Comparison of ENCODE assay signal across 1 cellular context in the genomic region with DNA sequence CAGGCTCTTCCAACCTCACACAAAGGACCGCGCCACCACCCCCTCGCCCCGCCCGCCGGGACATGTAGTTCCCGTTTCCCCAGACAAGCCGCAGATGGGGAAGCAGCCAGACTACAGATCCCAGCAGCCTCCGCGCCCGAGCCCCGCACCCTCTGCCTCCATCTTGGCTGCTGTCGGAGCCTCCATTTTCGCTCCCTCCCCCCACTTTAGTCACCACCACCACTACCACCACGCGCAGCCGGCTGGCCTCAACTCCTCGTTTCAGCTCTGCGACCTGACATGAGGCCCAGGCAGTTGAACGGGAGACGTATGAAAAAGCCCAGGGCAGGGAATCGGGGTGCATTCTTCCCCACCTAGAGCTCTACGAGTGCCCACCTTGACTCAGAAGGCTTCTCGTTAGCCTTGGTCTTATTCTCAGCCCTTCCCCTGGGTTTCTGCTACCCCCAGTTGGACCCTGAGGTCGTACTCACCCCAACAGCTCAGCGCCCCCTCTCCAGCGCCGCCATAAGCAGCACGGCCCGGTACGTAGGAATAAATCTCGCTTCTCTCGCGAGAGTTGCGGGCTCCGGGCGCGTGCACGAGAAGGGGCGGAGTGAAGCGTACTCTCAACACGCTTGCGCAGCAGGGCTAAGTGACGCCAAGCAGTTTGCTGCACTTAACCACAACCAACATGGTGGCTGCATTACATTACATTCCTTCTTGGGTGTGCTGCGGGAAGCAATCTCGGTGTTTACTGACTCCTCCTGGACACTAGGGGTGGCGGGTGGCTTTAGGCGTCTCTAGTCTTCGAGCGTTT.
TF ChIP-seq lines count a peak whose summit lies in the region.

A gene (minus strand): TSS at position 530 of the 796 bp plus-strand sequence. CDS start 18,094 bp downstream, outside the sequence.

TF ChIP-seq in GM12878, 131 proteins besides CTCF, POLR2A, EP300 and RAD21 (continued from another document and continues in another):
- no peak; the same call in 1 of the 2 replicates for TF ChIP-seq IRF4 (IDR thresholded peaks at IDR 0.05; ENCODE audit: low read depth, low read length)
- TF ChIP-seq ZNF274 (IDR thresholded peaks at IDR 0.05; ENCODE audit: insufficient read depth, insufficient read length): no peak
- 0 out of 4 replicates have a peak, but pooled peaks of 1 of the 2 experiments have one; percentile 16 for TF ChIP-seq SRF (IDR thresholded peaks at IDR 0.05; ENCODE audit: low read depth in 2 of 2, low read length in 2 of 2)
- TF ChIP-seq SMARCA5 (IDR thresholded peaks at IDR 0.05): peak; percentile 24; the same call in 1 of the 2 replicates
- TF ChIP-seq, protein P1, sequence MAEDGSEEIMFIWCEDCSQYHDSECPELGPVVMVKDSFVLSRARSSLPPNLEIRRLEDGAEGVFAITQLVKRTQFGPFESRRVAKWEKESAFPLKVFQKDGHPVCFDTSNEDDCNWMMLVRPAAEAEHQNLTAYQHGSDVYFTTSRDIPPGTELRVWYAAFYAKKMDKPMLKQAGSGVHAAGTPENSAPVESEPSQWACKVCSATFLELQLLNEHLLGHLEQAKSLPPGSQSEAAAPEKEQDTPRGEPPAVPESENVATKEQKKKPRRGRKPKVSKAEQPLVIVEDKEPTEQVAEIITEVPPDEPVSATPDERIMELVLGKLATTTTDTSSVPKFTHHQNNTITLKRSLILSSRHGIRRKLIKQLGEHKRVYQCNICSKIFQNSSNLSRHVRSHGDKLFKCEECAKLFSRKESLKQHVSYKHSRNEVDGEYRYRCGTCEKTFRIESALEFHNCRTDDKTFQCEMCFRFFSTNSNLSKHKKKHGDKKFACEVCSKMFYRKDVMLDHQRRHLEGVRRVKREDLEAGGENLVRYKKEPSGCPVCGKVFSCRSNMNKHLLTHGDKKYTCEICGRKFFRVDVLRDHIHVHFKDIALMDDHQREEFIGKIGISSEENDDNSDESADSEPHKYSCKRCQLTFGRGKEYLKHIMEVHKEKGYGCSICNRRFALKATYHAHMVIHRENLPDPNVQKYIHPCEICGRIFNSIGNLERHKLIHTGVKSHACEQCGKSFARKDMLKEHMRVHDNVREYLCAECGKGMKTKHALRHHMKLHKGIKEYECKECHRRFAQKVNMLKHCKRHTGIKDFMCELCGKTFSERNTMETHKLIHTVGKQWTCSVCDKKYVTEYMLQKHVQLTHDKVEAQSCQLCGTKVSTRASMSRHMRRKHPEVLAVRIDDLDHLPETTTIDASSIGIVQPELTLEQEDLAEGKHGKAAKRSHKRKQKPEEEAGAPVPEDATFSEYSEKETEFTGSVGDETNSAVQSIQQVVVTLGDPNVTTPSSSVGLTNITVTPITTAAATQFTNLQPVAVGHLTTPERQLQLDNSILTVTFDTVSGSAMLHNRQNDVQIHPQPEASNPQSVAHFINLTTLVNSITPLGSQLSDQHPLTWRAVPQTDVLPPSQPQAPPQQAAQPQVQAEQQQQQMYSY (CRISPR knock-in tag; IDR thresholded peaks at IDR 0.05): no peak
- peak; percentile 85 to 92 for TF ChIP-seq BHLHE40 (IDR thresholded peaks at IDR 0.05; ENCODE audit: borderline replicate concordance in 1 of 2, low read depth in 2 of 2, low read length in 1 of 2)
- TF ChIP-seq HDAC2 (IDR thresholded peaks at IDR 0.05): no peak
- TF ChIP-seq CREM (IDR thresholded peaks at IDR 0.05; ENCODE audit: low read depth): peak; percentile 75
- TF ChIP-seq, protein P2, sequence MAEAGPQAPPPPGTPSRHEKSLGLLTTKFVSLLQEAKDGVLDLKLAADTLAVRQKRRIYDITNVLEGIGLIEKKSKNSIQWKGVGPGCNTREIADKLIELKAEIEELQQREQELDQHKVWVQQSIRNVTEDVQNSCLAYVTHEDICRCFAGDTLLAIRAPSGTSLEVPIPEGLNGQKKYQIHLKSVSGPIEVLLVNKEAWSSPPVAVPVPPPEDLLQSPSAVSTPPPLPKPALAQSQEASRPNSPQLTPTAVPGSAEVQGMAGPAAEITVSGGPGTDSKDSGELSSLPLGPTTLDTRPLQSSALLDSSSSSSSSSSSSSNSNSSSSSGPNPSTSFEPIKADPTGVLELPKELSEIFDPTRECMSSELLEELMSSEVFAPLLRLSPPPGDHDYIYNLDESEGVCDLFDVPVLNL (IDR thresholded peaks at IDR 0.05; ENCODE audit: low read depth, low read length): no peak
- TF ChIP-seq, protein P3, sequence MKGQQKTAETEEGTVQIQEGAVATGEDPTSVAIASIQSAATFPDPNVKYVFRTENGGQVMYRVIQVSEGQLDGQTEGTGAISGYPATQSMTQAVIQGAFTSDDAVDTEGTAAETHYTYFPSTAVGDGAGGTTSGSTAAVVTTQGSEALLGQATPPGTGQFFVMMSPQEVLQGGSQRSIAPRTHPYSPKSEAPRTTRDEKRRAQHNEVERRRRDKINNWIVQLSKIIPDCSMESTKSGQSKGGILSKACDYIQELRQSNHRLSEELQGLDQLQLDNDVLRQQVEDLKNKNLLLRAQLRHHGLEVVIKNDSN (IDR thresholded peaks at IDR 0.05; ENCODE audit: borderline replicate concordance, extremely low read length, insufficient read depth, low read depth, low read length): no peak
- TF ChIP-seq NRF1 (conservative IDR thresholded peaks at IDR 0.05; ENCODE audit: low read depth, low read length): peak; percentile 92
- TF ChIP-seq HDGF (IDR thresholded peaks at IDR 0.05): peak; percentile 65; the same call in 1 of the 2 replicates
- TF ChIP-seq SUZ12 (IDR thresholded peaks at IDR 0.05; ENCODE audit: unreplicated experiment): no peak
- TF ChIP-seq, protein P4, sequence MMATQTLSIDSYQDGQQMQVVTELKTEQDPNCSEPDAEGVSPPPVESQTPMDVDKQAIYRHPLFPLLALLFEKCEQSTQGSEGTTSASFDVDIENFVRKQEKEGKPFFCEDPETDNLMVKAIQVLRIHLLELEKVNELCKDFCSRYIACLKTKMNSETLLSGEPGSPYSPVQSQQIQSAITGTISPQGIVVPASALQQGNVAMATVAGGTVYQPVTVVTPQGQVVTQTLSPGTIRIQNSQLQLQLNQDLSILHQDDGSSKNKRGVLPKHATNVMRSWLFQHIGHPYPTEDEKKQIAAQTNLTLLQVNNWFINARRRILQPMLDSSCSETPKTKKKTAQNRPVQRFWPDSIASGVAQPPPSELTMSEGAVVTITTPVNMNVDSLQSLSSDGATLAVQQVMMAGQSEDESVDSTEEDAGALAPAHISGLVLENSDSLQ (IDR thresholded peaks at IDR 0.05): no peak
- TF ChIP-seq CHD4 (IDR thresholded peaks at IDR 0.05): no peak
- peak; percentile 31; the same call in 1 of the 2 replicates for TF ChIP-seq ZBED1 (IDR thresholded peaks at IDR 0.05; ENCODE audit: borderline replicate concordance)
- TF ChIP-seq, protein P5, sequence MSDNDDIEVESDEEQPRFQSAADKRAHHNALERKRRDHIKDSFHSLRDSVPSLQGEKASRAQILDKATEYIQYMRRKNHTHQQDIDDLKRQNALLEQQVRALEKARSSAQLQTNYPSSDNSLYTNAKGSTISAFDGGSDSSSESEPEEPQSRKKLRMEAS (IDR thresholded peaks at IDR 0.05; ENCODE audit: low read depth, low read length): no peak
- TF ChIP-seq, protein P6, sequence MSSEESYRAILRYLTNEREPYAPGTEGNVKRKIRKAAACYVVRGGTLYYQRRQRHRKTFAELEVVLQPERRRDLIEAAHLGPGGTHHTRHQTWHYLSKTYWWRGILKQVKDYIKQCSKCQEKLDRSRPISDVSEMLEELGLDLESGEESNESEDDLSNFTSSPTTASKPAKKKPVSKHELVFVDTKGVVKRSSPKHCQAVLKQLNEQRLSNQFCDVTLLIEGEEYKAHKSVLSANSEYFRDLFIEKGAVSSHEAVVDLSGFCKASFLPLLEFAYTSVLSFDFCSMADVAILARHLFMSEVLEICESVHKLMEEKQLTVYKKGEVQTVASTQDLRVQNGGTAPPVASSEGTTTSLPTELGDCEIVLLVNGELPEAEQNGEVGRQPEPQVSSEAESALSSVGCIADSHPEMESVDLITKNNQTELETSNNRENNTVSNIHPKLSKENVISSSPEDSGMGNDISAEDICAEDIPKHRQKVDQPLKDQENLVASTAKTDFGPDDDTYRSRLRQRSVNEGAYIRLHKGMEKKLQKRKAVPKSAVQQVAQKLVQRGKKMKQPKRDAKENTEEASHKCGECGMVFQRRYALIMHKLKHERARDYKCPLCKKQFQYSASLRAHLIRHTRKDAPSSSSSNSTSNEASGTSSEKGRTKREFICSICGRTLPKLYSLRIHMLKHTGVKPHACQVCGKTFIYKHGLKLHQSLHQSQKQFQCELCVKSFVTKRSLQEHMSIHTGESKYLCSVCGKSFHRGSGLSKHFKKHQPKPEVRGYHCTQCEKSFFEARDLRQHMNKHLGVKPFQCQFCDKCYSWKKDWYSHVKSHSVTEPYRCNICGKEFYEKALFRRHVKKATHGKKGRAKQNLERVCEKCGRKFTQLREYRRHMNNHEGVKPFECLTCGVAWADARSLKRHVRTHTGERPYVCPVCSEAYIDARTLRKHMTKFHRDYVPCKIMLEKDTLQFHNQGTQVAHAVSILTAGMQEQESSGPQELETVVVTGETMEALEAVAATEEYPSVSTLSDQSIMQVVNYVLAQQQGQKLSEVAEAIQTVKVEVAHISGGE (CRISPR knock-in tag; IDR thresholded peaks at IDR 0.05): no peak
- TF ChIP-seq, protein P7, sequence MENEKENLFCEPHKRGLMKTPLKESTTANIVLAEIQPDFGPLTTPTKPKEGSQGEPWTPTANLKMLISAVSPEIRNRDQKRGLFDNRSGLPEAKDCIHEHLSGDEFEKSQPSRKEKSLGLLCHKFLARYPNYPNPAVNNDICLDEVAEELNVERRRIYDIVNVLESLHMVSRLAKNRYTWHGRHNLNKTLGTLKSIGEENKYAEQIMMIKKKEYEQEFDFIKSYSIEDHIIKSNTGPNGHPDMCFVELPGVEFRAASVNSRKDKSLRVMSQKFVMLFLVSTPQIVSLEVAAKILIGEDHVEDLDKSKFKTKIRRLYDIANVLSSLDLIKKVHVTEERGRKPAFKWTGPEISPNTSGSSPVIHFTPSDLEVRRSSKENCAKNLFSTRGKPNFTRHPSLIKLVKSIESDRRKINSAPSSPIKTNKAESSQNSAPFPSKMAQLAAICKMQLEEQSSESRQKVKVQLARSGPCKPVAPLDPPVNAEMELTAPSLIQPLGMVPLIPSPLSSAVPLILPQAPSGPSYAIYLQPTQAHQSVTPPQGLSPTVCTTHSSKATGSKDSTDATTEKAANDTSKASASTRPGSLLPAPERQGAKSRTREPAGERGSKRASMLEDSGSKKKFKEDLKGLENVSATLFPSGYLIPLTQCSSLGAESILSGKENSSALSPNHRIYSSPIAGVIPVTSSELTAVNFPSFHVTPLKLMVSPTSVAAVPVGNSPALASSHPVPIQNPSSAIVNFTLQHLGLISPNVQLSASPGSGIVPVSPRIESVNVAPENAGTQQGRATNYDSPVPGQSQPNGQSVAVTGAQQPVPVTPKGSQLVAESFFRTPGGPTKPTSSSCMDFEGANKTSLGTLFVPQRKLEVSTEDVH (IDR thresholded peaks at IDR 0.05; ENCODE audit: low read depth, partially characterized antibody): peak; percentile 50
- TF ChIP-seq TARDBP (IDR thresholded peaks at IDR 0.05; ENCODE audit: borderline replicate concordance): peak; percentile 95
- no peak for TF ChIP-seq CBX5 (IDR thresholded peaks at IDR 0.05; ENCODE audit: low read depth)
- no peak for TF ChIP-seq SP1 (IDR thresholded peaks at IDR 0.05; ENCODE audit: low read depth, low read length)
- TF ChIP-seq KLF5 (IDR thresholded peaks at IDR 0.05; ENCODE audit: partially characterized antibody): peak; percentile 86
- TF ChIP-seq YY1 (IDR thresholded peaks at IDR 0.05; ENCODE audit: low read depth, low read length): peak; percentile 97
- TF ChIP-seq, protein P8, sequence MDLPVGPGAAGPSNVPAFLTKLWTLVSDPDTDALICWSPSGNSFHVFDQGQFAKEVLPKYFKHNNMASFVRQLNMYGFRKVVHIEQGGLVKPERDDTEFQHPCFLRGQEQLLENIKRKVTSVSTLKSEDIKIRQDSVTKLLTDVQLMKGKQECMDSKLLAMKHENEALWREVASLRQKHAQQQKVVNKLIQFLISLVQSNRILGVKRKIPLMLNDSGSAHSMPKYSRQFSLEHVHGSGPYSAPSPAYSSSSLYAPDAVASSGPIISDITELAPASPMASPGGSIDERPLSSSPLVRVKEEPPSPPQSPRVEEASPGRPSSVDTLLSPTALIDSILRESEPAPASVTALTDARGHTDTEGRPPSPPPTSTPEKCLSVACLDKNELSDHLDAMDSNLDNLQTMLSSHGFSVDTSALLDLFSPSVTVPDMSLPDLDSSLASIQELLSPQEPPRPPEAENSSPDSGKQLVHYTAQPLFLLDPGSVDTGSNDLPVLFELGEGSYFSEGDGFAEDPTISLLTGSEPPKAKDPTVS (IDR thresholded peaks at IDR 0.05; ENCODE audit: low read depth, low read length): no peak
- TF ChIP-seq SREBF2 (IDR thresholded peaks at IDR 0.05; ENCODE audit: low read length): no peak
- no peak; the same call in 1 of the 2 replicates for TF ChIP-seq WRNIP1 (IDR thresholded peaks at IDR 0.05; ENCODE audit: borderline replicate concordance, low read depth, low read length)
- peak; percentile 27; the same call in 1 of the 2 replicates for TF ChIP-seq PAX8 (IDR thresholded peaks at IDR 0.05)
- TF ChIP-seq, protein P9, sequence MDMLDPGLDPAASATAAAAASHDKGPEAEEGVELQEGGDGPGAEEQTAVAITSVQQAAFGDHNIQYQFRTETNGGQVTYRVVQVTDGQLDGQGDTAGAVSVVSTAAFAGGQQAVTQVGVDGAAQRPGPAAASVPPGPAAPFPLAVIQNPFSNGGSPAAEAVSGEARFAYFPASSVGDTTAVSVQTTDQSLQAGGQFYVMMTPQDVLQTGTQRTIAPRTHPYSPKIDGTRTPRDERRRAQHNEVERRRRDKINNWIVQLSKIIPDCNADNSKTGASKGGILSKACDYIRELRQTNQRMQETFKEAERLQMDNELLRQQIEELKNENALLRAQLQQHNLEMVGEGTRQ (IDR thresholded peaks at IDR 0.05; ENCODE audit: borderline replicate concordance, low read depth, low read length): no peak; the same call in 1 of the 2 replicates
- no peak for TF ChIP-seq KAT2A (conservative IDR thresholded peaks at IDR 0.05; ENCODE audit: control insufficient read depth, low read depth, low read length)
- peak; percentile 98 for TF ChIP-seq RUNX3 (IDR thresholded peaks at IDR 0.05; ENCODE audit: low read length)
- TF ChIP-seq, protein P10, sequence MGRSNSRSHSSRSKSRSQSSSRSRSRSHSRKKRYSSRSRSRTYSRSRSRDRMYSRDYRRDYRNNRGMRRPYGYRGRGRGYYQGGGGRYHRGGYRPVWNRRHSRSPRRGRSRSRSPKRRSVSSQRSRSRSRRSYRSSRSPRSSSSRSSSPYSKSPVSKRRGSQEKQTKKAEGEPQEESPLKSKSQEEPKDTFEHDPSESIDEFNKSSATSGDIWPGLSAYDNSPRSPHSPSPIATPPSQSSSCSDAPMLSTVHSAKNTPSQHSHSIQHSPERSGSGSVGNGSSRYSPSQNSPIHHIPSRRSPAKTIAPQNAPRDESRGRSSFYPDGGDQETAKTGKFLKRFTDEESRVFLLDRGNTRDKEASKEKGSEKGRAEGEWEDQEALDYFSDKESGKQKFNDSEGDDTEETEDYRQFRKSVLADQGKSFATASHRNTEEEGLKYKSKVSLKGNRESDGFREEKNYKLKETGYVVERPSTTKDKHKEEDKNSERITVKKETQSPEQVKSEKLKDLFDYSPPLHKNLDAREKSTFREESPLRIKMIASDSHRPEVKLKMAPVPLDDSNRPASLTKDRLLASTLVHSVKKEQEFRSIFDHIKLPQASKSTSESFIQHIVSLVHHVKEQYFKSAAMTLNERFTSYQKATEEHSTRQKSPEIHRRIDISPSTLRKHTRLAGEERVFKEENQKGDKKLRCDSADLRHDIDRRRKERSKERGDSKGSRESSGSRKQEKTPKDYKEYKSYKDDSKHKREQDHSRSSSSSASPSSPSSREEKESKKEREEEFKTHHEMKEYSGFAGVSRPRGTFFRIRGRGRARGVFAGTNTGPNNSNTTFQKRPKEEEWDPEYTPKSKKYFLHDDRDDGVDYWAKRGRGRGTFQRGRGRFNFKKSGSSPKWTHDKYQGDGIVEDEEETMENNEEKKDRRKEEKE (IDR thresholded peaks at IDR 0.05): no peak
- no peak for TF ChIP-seq STAT1 (conservative IDR thresholded peaks at IDR 0.05)
- no peak for TF ChIP-seq ZNF217 (IDR thresholded peaks at IDR 0.05)
